Comparison of ENCODE assay signal across 17 cellular contexts in the genomic region with DNA sequence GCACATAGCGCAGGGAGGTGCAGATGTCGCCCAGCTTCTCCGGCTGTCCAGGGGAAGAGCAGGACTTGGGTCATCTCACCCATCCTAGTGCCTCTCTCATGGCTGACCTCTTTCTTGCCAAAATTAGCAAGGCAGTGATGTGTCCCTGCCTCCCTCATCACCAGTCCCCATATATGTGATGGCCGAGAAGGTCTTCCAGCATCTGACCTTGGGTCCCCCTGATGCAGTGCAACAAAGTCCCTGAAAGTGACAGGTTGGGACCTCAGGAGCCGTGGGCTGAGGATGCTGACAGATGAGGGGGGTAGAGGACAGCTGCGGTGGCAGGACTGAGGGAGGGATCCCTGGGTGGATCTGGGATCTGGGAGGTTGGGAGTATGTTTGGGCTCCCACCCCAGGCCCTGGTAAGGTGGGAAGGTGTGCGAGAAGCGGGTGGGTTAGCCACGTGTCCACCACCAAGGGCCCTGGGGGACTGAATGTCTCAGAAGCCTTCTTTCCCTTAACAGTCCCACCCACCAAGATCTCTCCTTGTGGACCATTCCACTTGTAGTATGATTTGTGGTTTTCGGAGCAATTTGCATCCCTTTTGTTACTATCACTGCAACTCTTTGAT.
DNase-seq lines count a peak whose midpoint lies in the region; ATAC-seq and TF ChIP-seq lines count a peak whose summit lies in the region.
"Had no signal": no experiment of that assay in that cellular context is flagged by ENCODE, and none has a peak within 500 bp of the region (broad histone marks: within the 10 kb centered on the region; RNA-seq: fewer than 3 reads in every experiment).

No MANE protein-coding gene starts in this region.

- H4K20me1 ChIP-seq in mammary epithelial cell (ENCODE audit: insufficient read depth, low read length), result no peaks in the 10 kb centered on the region
- H4K20me1 ChIP-seq in PC-9 (ENCODE audit: insufficient read depth), result no peaks in the 10 kb centered on the region

- 59% methylated on average over 7 of the region's 10 CpGs for WGBS in mammary epithelial cell (ENCODE audit: low coverage, missing lambda C conversion rate)

- no peak overlapping the region for H3K9ac ChIP-seq in mammary epithelial cell (ENCODE audit: insufficient read depth, low read length)

- H3K9me3 Mint-ChIP-seq in MCF 10A (ENCODE audit: unreplicated experiment), result no peaks in the 10 kb centered on the region
- H3K9me3 Mint-ChIP-seq in glutamatergic neuron (ENCODE audit: unreplicated experiment), result peaks cover 2% of the 10 kb centered on the region
- H3K9me3 Mint-ChIP-seq in stimulated activated effector memory CD8-positive, alpha-beta T cell treated with anti-CD3 and anti-CD28 coated beads, Interleukin-12 subunit alpha, Interleukin-12 subunit beta, amount 100 ng/mL, for 72 hours, result no peaks in the 10 kb centered on the region
- H3K9me3 Mint-ChIP-seq: activated naive CD4-positive, alpha-beta T cell treated with anti-CD3 and anti-CD28 coated beads, Interleukin-2, amount 10 ng/mL, durations not matched to agents 7 days and 5 days; immature natural killer cell; mesothelial cell of epicardium had no signal

- H3F3A ChIP-seq in PC-9 (ENCODE audit: insufficient read depth, low read depth), result no peaks in the 10 kb centered on the region

- BruUV-seq in mammary epithelial cell (replicated peaks; lab: Mats Ljungman, UMichigan) (no TSS peak), MCF 10A (replicated peaks; lab: Mats Ljungman, UMichigan) (no TSS peak), PC-9 (replicated peaks; lab: Mats Ljungman, UMichigan) (no TSS peak)

- POLR2A ChIA-PET in MCF 10A (lab: Yijun Ruan, JAX), result interaction anchor here (0.6 to 1.1 kb wide), 8 partner anchors 11 to 1124 kb away, joined by 3 to 8 read pairs (median 3); no protein-coding TSS in a partner anchor
- POLR2A ChIA-PET in PC-9 (lab: Charles Lee; ENCODE audit: unreplicated experiment), result no interaction called here

- H3K27me3 Mint-ChIP-seq in MCF 10A (ENCODE audit: insufficient read depth, unreplicated experiment) (no peaks in the 10 kb centered on the region), glutamatergic neuron (ENCODE audit: unreplicated experiment) (peaks cover 7% of the 10 kb centered on the region)
- H3K27me3 Mint-ChIP-seq: naive B cell had no signal

- H2AFZ ChIP-seq in mammary epithelial cell (ENCODE audit: low read depth, low read length), result peak overlapping the region; percentile 80
- no peak overlapping the region for H2AFZ ChIP-seq in PC-9

- TF ChIP-seq POLR2A in uterus (IDR thresholded peaks at IDR 0.05), result no peak

- H3K4me3 Mint-ChIP-seq in MCF 10A (ENCODE audit: unreplicated experiment), result no peak overlapping the region
- no peak overlapping the region for H3K4me3 Mint-ChIP-seq in glutamatergic neuron (ENCODE audit: unreplicated experiment)
- no peak overlapping the region for H3K4me3 Mint-ChIP-seq in stimulated activated effector memory CD8-positive, alpha-beta T cell treated with anti-CD3 and anti-CD28 coated beads, Interleukin-12 subunit alpha, Interleukin-12 subunit beta, amount 100 ng/mL, for 72 hours
- H3K4me3 Mint-ChIP-seq: activated naive CD4-positive, alpha-beta T cell treated with anti-CD3 and anti-CD28 coated beads, Interleukin-2, amount 10 ng/mL, durations not matched to agents 7 days and 5 days; immature natural killer cell; mesothelial cell of epicardium; naive B cell had no signal

- peaks cover 6% of the 10 kb centered on the region for H3K4me1 ChIP-seq in mammary epithelial cell (ENCODE audit: insufficient read depth, low read length)
- H3K4me1 ChIP-seq in PC-9 (replicated peaks; ENCODE audit: insufficient read depth), result no peaks in the 10 kb centered on the region
- no peaks in the 10 kb centered on the region for H3K4me1 ChIP-seq in uterus

- H3K36me3 Mint-ChIP-seq in MCF 10A (ENCODE audit: insufficient read depth, unreplicated experiment), result no peaks in the 10 kb centered on the region
- H3K36me3 Mint-ChIP-seq in glutamatergic neuron (ENCODE audit: unreplicated experiment), result no peaks in the 10 kb centered on the region
- no peaks in the 10 kb centered on the region for H3K36me3 Mint-ChIP-seq in stimulated activated effector memory CD8-positive, alpha-beta T cell treated with anti-CD3 and anti-CD28 coated beads, Interleukin-12 subunit alpha, Interleukin-12 subunit beta, amount 100 ng/mL, for 72 hours
- H3K36me3 Mint-ChIP-seq: activated naive CD4-positive, alpha-beta T cell treated with anti-CD3 and anti-CD28 coated beads, Interleukin-2, amount 10 ng/mL, durations not matched to agents 7 days and 5 days had no signal

- intact Hi-C loops in mammary epithelial cell (cut with micrococcal nuclease), result loop anchor here (1.0 kb wide), 5 partner anchors 29 to 136 kb away; no protein-coding TSS in a partner anchor
- intact Hi-C loops in MCF 10A (cut with micrococcal nuclease), result loop anchor here (1.0 kb wide), 5 partner anchors 29 to 257 kb away; no protein-coding TSS in a partner anchor
- intact Hi-C loops in PC-9 (cut with micrococcal nuclease; ENCODE audit: unreplicated experiment), result loop anchor here (1.0 to 5.0 kb wide), 5 partner anchors 99 to 418 kb away; no protein-coding TSS in a partner anchor
- intact Hi-C loops in uterus (cut with DNase I; ENCODE audit: low total_unique reads), result loop anchor here (10.0 kb wide), 2 partner anchors 106 to 256 kb away; a partner anchor contains a TSS

- no peaks in the 10 kb centered on the region for H3K27me3 ChIP-seq in mammary epithelial cell (ENCODE audit: insufficient read depth, low read length)
- H3K27me3 ChIP-seq in PC-9 (ENCODE audit: insufficient read depth, low read depth), result no peaks in the 10 kb centered on the region
- no peaks in the 10 kb centered on the region for H3K27me3 ChIP-seq in uterus
- H3K27me3 ChIP-seq: BE2C, gastrocnemius medialis, SJSA1, tibial nerve had no signal

- H3K79me2 ChIP-seq in mammary epithelial cell (ENCODE audit: insufficient read depth, low read length) (no peaks in the 10 kb centered on the region), PC-9 (ENCODE audit: low read depth) (no peaks in the 10 kb centered on the region)

- no peak for ATAC-seq in stimulated activated effector memory CD8-positive, alpha-beta T cell treated with anti-CD3 and anti-CD28 coated beads, Interleukin-12 subunit alpha, Interleukin-12 subunit beta, amount 100 ng/mL, for 72 hours
- ATAC-seq: activated CD4-positive, CD25-positive, alpha-beta regulatory T cell treated with anti-CD3 and anti-CD28 coated beads, Interleukin-2, amount 50 U/mL, for 24 hours had no signal

- dilution Hi-C loops in mammary epithelial cell (cut with HindIII; ENCODE audit: low sequenced_read_pairs), result no loop called here

- CTCF ChIA-PET in mammary epithelial cell (lab: Charles Lee; ENCODE audit: low non-redundant PET) (interaction anchor here (0.5 to 1.1 kb wide), 5 partner anchors 23 to 262 kb away, joined by 3 to 15 read pairs (median 3); no protein-coding TSS in a partner anchor), MCF 10A (lab: Yijun Ruan, JAX) (interaction anchor here (0.6 to 6.6 kb wide), 62 partner anchors 8 to 1924 kb away, joined by 3 to 116 read pairs (median 4); no protein-coding TSS in a partner anchor), PC-9 (lab: Charles Lee) (interaction anchor here (0.6 to 1.2 kb wide), 8 partner anchors 25 to 1951 kb away, joined by 3 to 6 read pairs (median 3); no protein-coding TSS in a partner anchor)

- H3K9me3 ChIP-seq in mammary epithelial cell (replicated peaks; ENCODE audit: insufficient read depth, low read length) (no peaks in the 10 kb centered on the region), PC-9 (ENCODE audit: insufficient read depth, low read depth) (no peaks in the 10 kb centered on the region), uterus (no peaks in the 10 kb centered on the region)
- H3K9me3 ChIP-seq: BE2C, gastrocnemius medialis, SJSA1, tibial nerve had no signal

- H3K36me3 ChIP-seq in mammary epithelial cell (ENCODE audit: insufficient read depth, low read length) (no peaks in the 10 kb centered on the region), PC-9 (ENCODE audit: low read depth) (no peaks in the 10 kb centered on the region), uterus (no peaks in the 10 kb centered on the region)
- H3K36me3 ChIP-seq: BE2C, gastrocnemius medialis, SJSA1 had no signal

- H3K4me2 ChIP-seq in mammary epithelial cell (ENCODE audit: insufficient read depth, low read depth, low read length) (no peak overlapping the region), PC-9 (no peak overlapping the region)

- in situ Hi-C loops in mammary epithelial cell (cut with MboI; ENCODE audit: low sequenced_read_pairs in 2 of 2), result loop anchor here in 1 of 2 donors (25.0 kb wide), 1 partner anchor 263 kb away; a partner anchor contains a TSS

- no peaks in the 10 kb centered on the region for H3K9me2 ChIP-seq in PC-9 (ENCODE audit: insufficient read depth)

- H3K27ac Mint-ChIP-seq in MCF 10A (ENCODE audit: low read depth, unreplicated experiment) (no peak overlapping the region), glutamatergic neuron (ENCODE audit: unreplicated experiment) (peak overlapping the region; percentile 35)
- no peak overlapping the region for H3K27ac Mint-ChIP-seq in stimulated activated effector memory CD8-positive, alpha-beta T cell treated with anti-CD3 and anti-CD28 coated beads, Interleukin-12 subunit alpha, Interleukin-12 subunit beta, amount 100 ng/mL, for 72 hours
- H3K27ac Mint-ChIP-seq: activated naive CD4-positive, alpha-beta T cell treated with anti-CD3 and anti-CD28 coated beads, Interleukin-2, amount 10 ng/mL, durations not matched to agents 7 days and 5 days; immature natural killer cell; naive B cell had no signal

- TF ChIP-seq CTCF in mammary epithelial cell (conservative IDR thresholded peaks at IDR 0.05 in 1 of 2, IDR thresholded peaks at IDR 0.05 in 1 of 2; ENCODE audit: extremely low read depth in 1 of 2, insufficient read depth in 1 of 2, low read depth in 1 of 2, low read length in 2 of 2), result no peak
- TF ChIP-seq CTCF in MCF 10A (IDR thresholded peaks at IDR 0.05; ENCODE audit: unreplicated experiment), result no peak
- TF ChIP-seq CTCF in PC-9 (conservative IDR thresholded peaks at IDR 0.05), result peak; percentile 37; the same call in 1 of the 2 replicates
- no peak for TF ChIP-seq CTCF in glutamatergic neuron (IDR thresholded peaks at IDR 0.05; ENCODE audit: partially characterized antibody, unreplicated experiment)
- TF ChIP-seq CTCF in uterus (IDR thresholded peaks at IDR 0.05), result no peak

- DNase-seq in mammary epithelial cell (no peak), MCF 10A (ENCODE audit: unreplicated experiment) (no peak), PC-9 (no peak), glutamatergic neuron (no peak), uterus (no peak), islet precursor cell (no peak), dermis blood vessel endothelial cell (no peak)
- no peak for DNase-seq in stimulated activated effector memory CD8-positive, alpha-beta T cell treated with anti-CD3 and anti-CD28 coated beads, Interleukin-12 subunit alpha, Interleukin-12 subunit beta, amount 100 ng/mL, for 72 hours (ENCODE audit: low spot score in 2 of 2)
- DNase-seq: immature natural killer cell, naive B cell had no signal

- H3K27ac ChIP-seq in mammary epithelial cell (ENCODE audit: insufficient read depth, low read depth, low read length), result no peak overlapping the region
- no peak overlapping the region for H3K27ac ChIP-seq in PC-9
- peak overlapping the region; percentile 74 to 78 for H3K27ac ChIP-seq in uterus
- H3K27ac ChIP-seq: gastrocnemius medialis, SJSA1 had no signal

- H3K4me1 Mint-ChIP-seq in MCF 10A (ENCODE audit: insufficient read depth, unreplicated experiment) (no peaks in the 10 kb centered on the region), glutamatergic neuron (ENCODE audit: low read depth, unreplicated experiment) (peaks cover 2% of the 10 kb centered on the region)
- H3K4me1 Mint-ChIP-seq in stimulated activated effector memory CD8-positive, alpha-beta T cell treated with anti-CD3 and anti-CD28 coated beads, Interleukin-12 subunit alpha, Interleukin-12 subunit beta, amount 100 ng/mL, for 72 hours, result no peaks in the 10 kb centered on the region
- H3K4me1 Mint-ChIP-seq: immature natural killer cell had no signal

- H3K4me3 ChIP-seq in mammary epithelial cell (replicated peaks in 1 of 3; ENCODE audit: insufficient read depth in 1 of 3, low read depth in 2 of 3, low read length in 3 of 3) (no peak overlapping the region), PC-9 (no peak overlapping the region), uterus (no peak overlapping the region)
- H3K4me3 ChIP-seq: gastrocnemius medialis, SJSA1, tibial nerve had no signal

Comparison
In these comparisons a context has a peak if more than half of its experiments do, and no peak if none do; other contexts are left out.
1. H3K27ac ChIP-seq: peak in uterus (2 of 2); none in mammary epithelial cell (single experiment) and PC-9 (single experiment).